8 cellular contexts compared by ENCODE assay signal in the genomic region with DNA sequence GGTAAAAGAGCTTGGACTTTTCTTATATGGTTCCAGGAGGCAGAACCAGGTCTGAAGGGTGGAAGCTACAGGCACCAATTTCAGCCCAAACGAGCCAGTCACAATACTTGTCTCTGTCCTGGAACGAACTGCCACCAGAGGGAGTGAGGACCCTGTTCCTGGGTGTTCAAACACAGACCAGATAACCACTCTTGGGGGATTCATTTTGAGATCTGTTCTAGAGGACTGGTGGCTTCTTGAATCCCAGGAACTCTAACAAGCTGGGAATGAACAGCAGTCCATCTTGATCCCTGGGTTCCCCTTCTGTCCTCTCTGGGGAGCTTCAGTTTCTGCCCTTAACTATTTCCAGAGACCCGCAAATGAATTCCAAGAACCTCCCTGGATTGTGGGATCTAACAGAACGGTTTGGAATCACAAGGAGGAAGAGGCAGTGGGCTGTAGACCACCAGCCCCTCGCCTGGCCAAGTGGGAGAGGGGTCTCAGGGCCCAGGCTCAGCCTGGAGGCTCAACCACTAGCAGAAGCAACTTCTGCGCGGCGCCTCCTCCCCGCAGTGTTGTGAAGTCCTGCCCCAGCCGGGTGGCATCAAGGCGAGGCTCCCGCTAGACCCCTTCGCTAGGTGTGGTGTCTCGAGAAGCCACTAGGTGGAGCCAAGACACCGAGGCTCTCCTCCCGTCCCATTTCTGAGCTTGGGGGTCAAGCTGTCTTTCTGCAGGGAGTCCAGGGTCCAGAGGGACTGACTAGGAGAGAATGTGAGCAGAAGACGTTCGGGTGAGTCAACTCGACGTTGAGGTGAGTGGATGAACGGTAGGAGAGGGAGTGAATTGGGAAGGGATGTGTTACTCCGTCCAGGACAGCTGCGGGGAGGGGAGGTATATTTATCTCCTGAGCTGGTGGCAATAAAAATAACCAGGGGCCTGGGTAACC. TPM values are rescaled to one million over a fixed set of nuclear protein-coding genes. Genes with fewer than 3 reads are reported as not detected.
DNase-seq lines count a peak whose midpoint lies in the region; ATAC-seq and TF ChIP-seq lines count a peak whose summit lies in the region.

No MANE protein-coding gene starts in this region.

- H3K27ac Mint-ChIP-seq in activated naive CD4-positive, alpha-beta T cell treated with anti-CD3 and anti-CD28 coated beads for 36 hours = no peak overlapping the region
- peak overlapping the region; percentile 10 for H3K27ac Mint-ChIP-seq in glutamatergic neuron (ENCODE audit: unreplicated experiment)

- peaks cover 64% of the 10 kb centered on the region for H3K27me3 ChIP-seq in upper lobe of right lung

- intact Hi-C loops in activated naive CD4-positive, alpha-beta T cell treated with anti-CD3 and anti-CD28 coated beads for 36 hours (cut with micrococcal nuclease) = loop anchor here (1.0 kb wide), 4 partner anchors 16 to 201 kb away; a partner anchor contains a TSS
- intact Hi-C loops in upper lobe of right lung (cut with DNase I) = no loop called here

- H3K9me3 ChIP-seq in upper lobe of right lung = no peaks in the 10 kb centered on the region

- H3K4me1 ChIP-seq in upper lobe of right lung = peaks cover 10% of the 10 kb centered on the region

- DNase-seq in AG09309 (ENCODE audit: low read depth) = peak; percentile 27
- peak; percentile 71 for DNase-seq in NCI-H1092 treated with DMSO at 0.1 percent for 48 hours (lab: John Stamatoyannopoulos, UW)
- peak; percentile 91 for DNase-seq in SKM-1 (lab: John Stamatoyannopoulos, UW; ENCODE audit: unreplicated experiment)
- DNase-seq in activated naive CD4-positive, alpha-beta T cell treated with anti-CD3 and anti-CD28 coated beads for 36 hours = peak; percentile 80
- peak; percentile 86 for DNase-seq in glutamatergic neuron
- DNase-seq in pons (ENCODE audit: low spot score) = peak; percentile 45
- peak; percentile 79 for DNase-seq in upper lobe of right lung

- peaks cover 46% of the 10 kb centered on the region for H3K27me3 Mint-ChIP-seq in activated naive CD4-positive, alpha-beta T cell treated with anti-CD3 and anti-CD28 coated beads for 36 hours (ENCODE audit: low read depth)
- peaks cover 29% of the 10 kb centered on the region for H3K27me3 Mint-ChIP-seq in glutamatergic neuron (ENCODE audit: unreplicated experiment)

- H3K27ac ChIP-seq in upper lobe of right lung = no peak overlapping the region

- H3K9me3 Mint-ChIP-seq in activated naive CD4-positive, alpha-beta T cell treated with anti-CD3 and anti-CD28 coated beads for 36 hours = no peaks in the 10 kb centered on the region
- H3K9me3 Mint-ChIP-seq in glutamatergic neuron (ENCODE audit: unreplicated experiment) = peaks cover 5% of the 10 kb centered on the region

- peak overlapping the region; percentile 6 for H3K4me3 ChIP-seq in AG09309 (ENCODE audit: control insufficient read depth, low read depth, low read length)
- no peak overlapping the region for H3K4me3 ChIP-seq in upper lobe of right lung

- no peak overlapping the region for H3K4me3 Mint-ChIP-seq in activated naive CD4-positive, alpha-beta T cell treated with anti-CD3 and anti-CD28 coated beads for 36 hours
- peak overlapping the region; percentile 68 for H3K4me3 Mint-ChIP-seq in glutamatergic neuron (ENCODE audit: unreplicated experiment)

- H3K36me3 ChIP-seq in upper lobe of right lung = no peaks in the 10 kb centered on the region

- ATAC-seq in GM19397 (IDR thresholded peaks at IDR 0.05; ENCODE audit: unreplicated experiment) (peak; percentile 58), upper lobe of right lung (peak; percentile 91)

- CTCF ChIA-PET in activated naive CD4-positive, alpha-beta T cell treated with anti-CD3 and anti-CD28 coated beads for 36 hours (lab: Charles Lee) = interaction anchor here (0.5 to 7.4 kb wide), 45 partner anchors 9 to 328 kb away, joined by 3 to 183 read pairs (median 5); a partner anchor contains a TSS

- H3K4me1 Mint-ChIP-seq in activated naive CD4-positive, alpha-beta T cell treated with anti-CD3 and anti-CD28 coated beads for 36 hours (ENCODE audit: low read depth) = peaks cover 28% of the 10 kb centered on the region
- peaks cover 15% of the 10 kb centered on the region for H3K4me1 Mint-ChIP-seq in glutamatergic neuron (ENCODE audit: low read depth, unreplicated experiment)

- no peaks in the 10 kb centered on the region for H3K36me3 Mint-ChIP-seq in activated naive CD4-positive, alpha-beta T cell treated with anti-CD3 and anti-CD28 coated beads for 36 hours (ENCODE audit: low read depth)
- H3K36me3 Mint-ChIP-seq in glutamatergic neuron (ENCODE audit: unreplicated experiment) = no peaks in the 10 kb centered on the region

- peak; percentile 98 for TF ChIP-seq CTCF in AG09309 (IDR thresholded peaks at IDR 0.05; ENCODE audit: control insufficient read depth, insufficient read depth, low read depth, low read length, missing control alignments)
- peak; percentile 90 for TF ChIP-seq CTCF in glutamatergic neuron (IDR thresholded peaks at IDR 0.05; ENCODE audit: partially characterized antibody, unreplicated experiment)
- peak; percentile 91 for TF ChIP-seq CTCF in upper lobe of right lung (IDR thresholded peaks at IDR 0.05)

RNA-seq across cellular contexts. Expression of a gene that starts 12.1 kb away (rescaled TPM):
- total RNA-seq in activated naive CD4-positive, alpha-beta T cell treated with anti-CD3 and anti-CD28 coated beads for 36 hours = not detected
- total RNA-seq in glutamatergic neuron (ENCODE audit: unreplicated experiment) = 375 TPM
- 54.7 TPM for total RNA-seq in upper lobe of right lung

RNA-seq across cellular contexts. Expression of a gene that starts 16.1 kb away (rescaled TPM):
- under 1 TPM; 0.45 to 0.72 TPM for total RNA-seq in activated naive CD4-positive, alpha-beta T cell treated with anti-CD3 and anti-CD28 coated beads for 36 hours
- total RNA-seq in glutamatergic neuron (ENCODE audit: unreplicated experiment) (2.4 TPM), upper lobe of right lung (1.4 TPM)

RNA-seq across cellular contexts. Expression of a gene that starts 39.0 kb away (rescaled TPM):
- total RNA-seq in activated naive CD4-positive, alpha-beta T cell treated with anti-CD3 and anti-CD28 coated beads for 36 hours = 10 to 100 TPM; 35.3 to 35.5 TPM
- total RNA-seq in glutamatergic neuron (ENCODE audit: unreplicated experiment) (27.1 TPM), upper lobe of right lung (42.4 TPM)

RNA-seq across cellular contexts. Expression of a gene that starts 39.3 kb away (rescaled TPM):
- total RNA-seq in activated naive CD4-positive, alpha-beta T cell treated with anti-CD3 and anti-CD28 coated beads for 36 hours = 10 to 100 TPM; 24.8 to 28.7 TPM
- 32.6 TPM for total RNA-seq in glutamatergic neuron (ENCODE audit: unreplicated experiment)
- 28.3 TPM for total RNA-seq in upper lobe of right lung

RNA-seq across cellular contexts. Expression of a gene that starts 47.4 kb away (rescaled TPM):
- total RNA-seq in activated naive CD4-positive, alpha-beta T cell treated with anti-CD3 and anti-CD28 coated beads for 36 hours = not detected
- total RNA-seq in glutamatergic neuron (ENCODE audit: unreplicated experiment) = 10.3 TPM
- total RNA-seq in upper lobe of right lung = not detected

Comparison
In these comparisons a context has a peak if more than half of its experiments do, and no peak if none do; other contexts are left out.
1. DNase-seq: peak in every context shown above with its lines; median percentile 91 in SKM-1; 86 in glutamatergic neuron; 80 in activated naive CD4-positive, alpha-beta T cell treated with anti-CD3 and anti-CD28 coated beads for 36 hours; 79 in upper lobe of right lung; 71 in NCI-H1092 treated with DMSO at 0.1 percent for 48 hours; 45 in pons; 27 in AG09309.
2. RNA of a gene that starts 12.1 kb away (total RNA-seq): 375 TPM in glutamatergic neuron (single experiment) and 54.7 TPM in upper lobe of right lung (single experiment); not detected in activated naive CD4-positive, alpha-beta T cell treated with anti-CD3 and anti-CD28 coated beads for 36 hours; every median in the first group is over 10 times any median in the second.
3. Peak in every context shown above with its lines, with median percentiles within 50 percentile points of each other: CTCF ChIP-seq.